20 cellular contexts compared by ENCODE assay signal in genomic region chr11:22742149-22742548, GRCh38.
DNase-seq lines count a peak whose midpoint lies in the region; ATAC-seq, FAIRE-seq and TF ChIP-seq lines count a peak whose summit lies in the region.
"Had no signal": no experiment of that assay in that cellular context is flagged by ENCODE, and none has a peak within 500 bp of the region (broad histone marks: within the 10 kb centered on the region; RNA-seq: fewer than 3 reads in every experiment).

No MANE protein-coding gene starts in this region.

- no peaks in the 10 kb centered on the region for H3K9me1 ChIP-seq in K562 (ENCODE audit: control insufficient read depth, insufficient read depth, low read length)

- BruUV-seq in K562 (replicated peaks; lab: Mats Ljungman, UMichigan), result no TSS peak

- DNase-seq in activated CD4-positive, alpha-beta T cell treated with anti-CD3 and anti-CD28 coated beads for 36 hours, result no peak
- DNase-seq in activated CD4-positive, alpha-beta T cell treated with anti-CD3 and anti-CD28 coated beads for 1 hour, result no peak
- no peak for DNase-seq in GM19239 (ENCODE audit: insufficient read length, low spot score)
- no peak for DNase-seq in K562 (ENCODE audit: extremely low read depth in 1 of 4, low spot score in 3 of 4)
- DNase-seq in stimulated activated effector memory CD8-positive, alpha-beta T cell treated with anti-CD3 and anti-CD28 coated beads, Interleukin-12 subunit alpha, Interleukin-12 subunit beta, amount 100 ng/mL, for 72 hours (ENCODE audit: low spot score in 2 of 2), result no peak
- no peak for DNase-seq in tibial artery
- DNase-seq in SW480 (ENCODE audit: low spot score), result no peak
- DNase-seq: DMS79 treated with DMSO at 0.1 percent for 48 hours; KG1; NCI-H2081 treated with DMSO at 0.1 percent for 48 hours; NCI-H345; NCI-H526; NK-92 treated with Interleukin-12 subunit alpha and Interleukin-12 subunit beta, amount 100 ng/mL, for 24 hours; PC-9 had no signal

- H3K27me3 Mint-ChIP-seq in activated CD4-positive, alpha-beta T cell treated with anti-CD3 and anti-CD28 coated beads for 36 hours, result peaks cover 3% of the 10 kb centered on the region

- WGBS in K562 (ENCODE audit: insufficient coverage, low coverage, missing lambda C conversion rate), result 0% methylated on average over 1 of the region's 2 CpGs

- FAIRE-seq in GM19239 (lab: Jason Lieb, UNC) (peak; percentile 88), K562 (lab: Jason Lieb, UNC) (no peak)
- FAIRE-seq: A204.1, G401.6, H1 had no signal

- H3K4me1 ChIP-seq in K562 (replicated peaks in 1 of 2; ENCODE audit: control insufficient read depth in 2 of 2, insufficient read depth in 2 of 2, low read length in 2 of 2) (no peaks in the 10 kb centered on the region), tibial artery (no peaks in the 10 kb centered on the region)
- H3K4me1 ChIP-seq: BLaER1 treated with 17β-estradiol and CSF1 and Interleukin-3, amounts not matched to agents 10 nM and 100 nM; SJSA1 had no signal

- POLR2A ChIA-PET in activated CD4-positive, alpha-beta T cell treated with anti-CD3 and anti-CD28 coated beads for 36 hours (lab: Charles Lee), result no interaction called here
- POLR2A ChIA-PET in K562 (lab: Yijun Ruan, JAX), result no interaction called here

- CTCF ChIA-PET in activated CD4-positive, alpha-beta T cell treated with anti-CD3 and anti-CD28 coated beads for 36 hours (lab: Charles Lee), result no interaction called here
- CTCF ChIA-PET in K562 (lab: Yijun Ruan, JAX; ENCODE audit: low intra/inter-chr PET ratio), result no interaction called here

- in situ Hi-C loops in K562 (cut with MboI), result no loop called here

- H3K4me3 ChIP-seq in K562 (no peak overlapping the region), tibial artery (no peak overlapping the region)
- H3K4me3 ChIP-seq: BLaER1 treated with 17β-estradiol and CSF1 and Interleukin-3, amounts not matched to agents 10 nM and 100 nM; PC-9; SJSA1 had no signal

- H3K27me3 ChIP-seq in K562 (ENCODE audit: control insufficient read depth in 2 of 2, insufficient read depth in 2 of 2, low read length in 2 of 2), result no peaks in the 10 kb centered on the region
- H3K27me3 ChIP-seq in tibial artery, result no peaks in the 10 kb centered on the region
- H3K27me3 ChIP-seq: BLaER1 treated with 17β-estradiol and CSF1 and Interleukin-3, amounts not matched to agents 10 nM and 100 nM had no signal

- H3K27ac Mint-ChIP-seq in activated CD4-positive, alpha-beta T cell treated with anti-CD3 and anti-CD28 coated beads for 36 hours, result no peak overlapping the region
- no peak overlapping the region for H3K27ac Mint-ChIP-seq in stimulated activated effector memory CD8-positive, alpha-beta T cell treated with anti-CD3 and anti-CD28 coated beads, Interleukin-12 subunit alpha, Interleukin-12 subunit beta, amount 100 ng/mL, for 72 hours

- H3K36me3 ChIP-seq in K562 (ENCODE audit: control insufficient read depth, insufficient read depth, low read length) (no peaks in the 10 kb centered on the region), tibial artery (no peaks in the 10 kb centered on the region)
- H3K36me3 ChIP-seq: BLaER1 treated with 17β-estradiol and CSF1 and Interleukin-3, amounts not matched to agents 10 nM and 100 nM; SJSA1 had no signal

- TF ChIP-seq POLR2A in K562 (conservative IDR thresholded peaks at IDR 0.05), result no peak

- H3K79me2 ChIP-seq in K562 (ENCODE audit: control insufficient read depth, insufficient read depth, low read length), result no peaks in the 10 kb centered on the region

- no peak overlapping the region for H3K4me2 ChIP-seq in K562 (ENCODE audit: insufficient read depth, low read length)
- H3K4me2 ChIP-seq: BLaER1 treated with 17β-estradiol and CSF1 and Interleukin-3, amounts not matched to agents 10 nM and 100 nM; PC-9 had no signal

- no peak overlapping the region for H3K9ac ChIP-seq in K562 (ENCODE audit: insufficient read depth in 1 of 2, low read depth in 2 of 2, low read length in 2 of 2)
- H3K9ac ChIP-seq: BLaER1 treated with 17β-estradiol and CSF1 and Interleukin-3, amounts not matched to agents 10 nM and 100 nM had no signal

- H3K9me3 Mint-ChIP-seq in activated CD4-positive, alpha-beta T cell treated with anti-CD3 and anti-CD28 coated beads for 36 hours (ENCODE audit: low read depth), result no peaks in the 10 kb centered on the region
- no peaks in the 10 kb centered on the region for H3K9me3 Mint-ChIP-seq in stimulated activated effector memory CD8-positive, alpha-beta T cell treated with anti-CD3 and anti-CD28 coated beads, Interleukin-12 subunit alpha, Interleukin-12 subunit beta, amount 100 ng/mL, for 72 hours

- intact Hi-C loops in activated CD4-positive, alpha-beta T cell treated with anti-CD3 and anti-CD28 coated beads for 36 hours (cut with DNase I, micrococcal nuclease), result no loop called here
- intact Hi-C loops in K562 (cut with micrococcal nuclease), result no loop called here
- intact Hi-C loops in tibial artery (cut with DNase I; ENCODE audit: low total_unique reads), result no loop called here

- no peaks in the 10 kb centered on the region for H4K20me1 ChIP-seq in K562 (replicated peaks; ENCODE audit: control insufficient read depth, insufficient read depth, low read length)
- H4K20me1 ChIP-seq: BLaER1 treated with 17β-estradiol and CSF1 and Interleukin-3, amounts not matched to agents 10 nM and 100 nM had no signal

- peaks cover 6% of the 10 kb centered on the region for H3K4me1 Mint-ChIP-seq in activated CD4-positive, alpha-beta T cell treated with anti-CD3 and anti-CD28 coated beads for 36 hours
- H3K4me1 Mint-ChIP-seq in stimulated activated effector memory CD8-positive, alpha-beta T cell treated with anti-CD3 and anti-CD28 coated beads, Interleukin-12 subunit alpha, Interleukin-12 subunit beta, amount 100 ng/mL, for 72 hours, result no peaks in the 10 kb centered on the region

- peak; percentile 55 for ATAC-seq in activated CD4-positive, alpha-beta T cell treated with anti-CD3 and anti-CD28 coated beads for 36 hours
- ATAC-seq in K562, result no peak
- ATAC-seq in stimulated activated effector memory CD8-positive, alpha-beta T cell treated with anti-CD3 and anti-CD28 coated beads, Interleukin-12 subunit alpha, Interleukin-12 subunit beta, amount 100 ng/mL, for 72 hours, result peak; percentile 19
- ATAC-seq in GM18498 (IDR thresholded peaks at IDR 0.05; ENCODE audit: unreplicated experiment), result no peak

- TF ChIP-seq CTCF in K562 (IDR thresholded peaks at IDR 0.05 in 2 of 3, conservative IDR thresholded peaks at IDR 0.05 in 1 of 3; ENCODE audit: insufficient read depth in 2 of 3, low read depth in 1 of 3, low read length in 3 of 3) (no peak), tibial artery (IDR thresholded peaks at IDR 0.05) (no peak)

- H2AFZ ChIP-seq in K562 (ENCODE audit: low read depth, low read length), result no peak overlapping the region
- H2AFZ ChIP-seq: PC-9 had no signal

- no peak overlapping the region for H3K4me3 Mint-ChIP-seq in activated CD4-positive, alpha-beta T cell treated with anti-CD3 and anti-CD28 coated beads for 36 hours
- H3K4me3 Mint-ChIP-seq in stimulated activated effector memory CD8-positive, alpha-beta T cell treated with anti-CD3 and anti-CD28 coated beads, Interleukin-12 subunit alpha, Interleukin-12 subunit beta, amount 100 ng/mL, for 72 hours, result no peak overlapping the region

- no peak for TF ChIP-seq RAD21 in K562 (CRISPR knock-in tag; conservative IDR thresholded peaks at IDR 0.05 in 1 of 2, IDR thresholded peaks at IDR 0.05 in 1 of 2)

- H3K9me3 ChIP-seq in K562 (replicated peaks; ENCODE audit: control insufficient read depth, insufficient read depth, low read depth, low read length), result no peaks in the 10 kb centered on the region
- no peaks in the 10 kb centered on the region for H3K9me3 ChIP-seq in tibial artery
- H3K9me3 ChIP-seq: BLaER1 treated with 17β-estradiol and CSF1 and Interleukin-3, amounts not matched to agents 10 nM and 100 nM; SJSA1 had no signal

- H3K36me3 Mint-ChIP-seq in activated CD4-positive, alpha-beta T cell treated with anti-CD3 and anti-CD28 coated beads for 36 hours (ENCODE audit: low read depth), result no peaks in the 10 kb centered on the region
- no peaks in the 10 kb centered on the region for H3K36me3 Mint-ChIP-seq in stimulated activated effector memory CD8-positive, alpha-beta T cell treated with anti-CD3 and anti-CD28 coated beads, Interleukin-12 subunit alpha, Interleukin-12 subunit beta, amount 100 ng/mL, for 72 hours

- H3K27ac ChIP-seq in K562 (ENCODE audit: extremely low read depth, low read depth, low read length) (no peak overlapping the region), tibial artery (no peak overlapping the region)
- H3K27ac ChIP-seq: BLaER1 treated with 17β-estradiol and CSF1 and Interleukin-3, amounts not matched to agents 10 nM and 100 nM; PC-9; SJSA1 had no signal

- no peak for TF ChIP-seq EP300 in K562 (IDR thresholded peaks at IDR 0.05; ENCODE audit: low read length)

TF ChIP-seq in K562, 482 proteins besides CTCF, POLR2A, EP300 and RAD21 (continues in another document):
- TF ChIP-seq PBX2 (CRISPR knock-in tag; IDR thresholded peaks at IDR 0.05; ENCODE audit: low read depth), result no peak
- peak; percentile 31; the same call in 1 of the 2 replicates for TF ChIP-seq PBX2 (tag; conservative IDR thresholded peaks at IDR 0.05; ENCODE audit: low read depth)
- no peak for TF ChIP-seq ZFP30 (CRISPR knock-in tag; IDR thresholded peaks at IDR 0.05; ENCODE audit: borderline replicate concordance)
- no peak for TF ChIP-seq NR1H2 (CRISPR knock-in tag; IDR thresholded peaks at IDR 0.05)
- TF ChIP-seq ZNF146 (CRISPR knock-in tag; IDR thresholded peaks at IDR 0.05; ENCODE audit: unreplicated experiment), result no peak
- peak; percentile 30 for TF ChIP-seq MEIS2 (IDR thresholded peaks at IDR 0.05; ENCODE audit: partially characterized antibody)

Comparison
In these comparisons a context has a peak if more than half of its experiments do, and no peak if none do; other contexts are left out.
1. ATAC-seq: peak in activated CD4-positive, alpha-beta T cell treated with anti-CD3 and anti-CD28 coated beads for 36 hours (single experiment) and stimulated activated effector memory CD8-positive, alpha-beta T cell treated with anti-CD3 and anti-CD28 coated beads, Interleukin-12 subunit alpha, Interleukin-12 subunit beta, amount 100 ng/mL, for 72 hours (single experiment); none in K562 (single experiment) and GM18498 (single experiment).